Comparison of ENCODE assay signal across 27 cellular contexts in the genomic region with DNA sequence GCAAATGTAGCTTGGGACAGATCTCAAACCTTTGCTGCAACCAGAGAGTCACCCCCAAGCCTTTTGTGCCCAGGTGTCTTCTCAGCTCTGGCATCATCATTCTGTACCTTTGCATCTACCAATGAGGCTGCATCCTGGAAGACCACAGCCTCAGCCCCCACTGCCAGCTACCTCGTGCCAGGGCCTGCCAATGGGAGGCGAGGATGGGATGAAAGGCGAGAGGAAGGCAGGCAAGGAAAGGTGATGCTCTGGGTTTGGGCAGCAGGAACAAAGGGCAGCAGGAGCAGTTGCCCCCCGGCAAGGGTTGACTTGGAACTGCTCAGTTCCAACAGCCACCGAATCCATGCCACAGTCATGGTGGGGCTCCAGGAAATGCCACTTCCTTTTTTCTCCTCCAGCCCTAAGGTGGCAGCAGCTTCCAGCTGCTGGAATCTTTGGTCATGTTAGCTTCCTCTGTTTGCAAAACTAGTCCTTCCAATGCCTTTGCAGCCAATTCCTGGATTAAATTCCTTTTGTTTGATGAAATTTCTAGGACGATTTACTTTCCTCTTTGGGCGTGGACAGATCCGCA.
"Had no signal": no experiment of that assay in that cellular context is flagged by ENCODE, and none has a peak within 500 bp of the region (broad histone marks: within the 10 kb centered on the region; RNA-seq: fewer than 3 reads in every experiment).

No MANE protein-coding gene starts in this region.

- H3K4me1 ChIP-seq: breast epithelium, Peyer's patch, SJSA1 had no signal

- H3K4me3 ChIP-seq: breast epithelium, Peyer's patch, SJSA1 had no signal

- H3K27me3 ChIP-seq: Peyer's patch, SJSA1 had no signal

- FAIRE-seq: TTC549 had no signal

- ATAC-seq: activated CD8-positive, alpha-beta memory T cell treated with anti-CD3 and anti-CD28 coated beads, Interleukin-2, amount 10 ng/mL, durations not matched to agents 7 days and 5 days; T-cell had no signal

- H3K36me3 ChIP-seq: breast epithelium, Peyer's patch, SJSA1 had no signal

- H3K9me3 ChIP-seq: breast epithelium, Peyer's patch had no signal

- DNase-seq: activated B cell treated with CpG ODN at 0.5 μM for 24 hours; activated CD4-positive, alpha-beta T cell treated with anti-CD3 and anti-CD28 coated beads for 1 hour; activated CD4-positive, alpha-beta T cell treated with anti-CD3 and anti-CD28 coated beads, Interleukin-2, amount 10 ng/mL, durations not matched to agents 24 days and 14 days; activated CD4-positive, alpha-beta T cell treated with anti-CD3 and anti-CD28 coated beads, Interleukin-2, amount 50 U/mL, for 48 hours; activated CD8-positive, alpha-beta memory T cell treated with anti-CD3 and anti-CD28 coated beads, Interleukin-2, amount 10 ng/mL, durations not matched to agents 7 days and 5 days; activated effector memory CD4-positive, alpha-beta T cell treated with Interleukin-2 at 50 U/mL for 16 hours; activated naive CD4-positive, alpha-beta T cell; activated T-cell treated with anti-CD3 and anti-CD28 coated beads, Interleukin-2, amount 50 U/mL, for 24 hours; aorta; caudate nucleus; KBM-7; NCI-H1092 treated with DMSO at 0.1 percent for 48 hours; NCI-H1417 treated with DMSO at 0.1 percent for 48 hours; NCI-H1694 treated with DMSO at 0.1 percent for 48 hours; NCI-H2081 treated with DMSO at 0.1 percent for 48 hours; NCI-H510A treated with DMSO at 0.1 percent for 48 hours; NCI-H69; NK-92 treated with Interleukin-12 subunit alpha and Interleukin-12 subunit beta, amount 100 ng/mL, for 24 hours; OCI-M1; Peyer's patch; SHP77; T-cell; T-helper 2 cell; T1000 had no signal

- H3K27ac ChIP-seq: breast epithelium, Peyer's patch, SJSA1 had no signal
